Comparison of ENCODE assay signal across 8 cellular contexts in genomic region chr17:42535400-42536047, GRCh38. TPM values are rescaled to one million over a fixed set of nuclear protein-coding genes. Genes with fewer than 3 reads are reported as not detected.
DNase-seq lines count a peak whose midpoint lies in the region; ATAC-seq and TF ChIP-seq lines count a peak whose summit lies in the region.

No MANE protein-coding gene starts in this region.

- 27 to 31% methylated on average over 21 of the region's 21 CpGs for WGBS in GM23248 (ENCODE audit: low coverage in 1 of 2, low lambda C conversion rate in 2 of 2, missing lambda C conversion rate in 2 of 2), 2 experiments
- WGBS in right cardiac atrium = 23% methylated on average over 21 of the region's 21 CpGs
- 30 to 37% (median 34%) methylated on average over 21 of the region's 21 CpGs for WGBS in spleen, 5 donors

- H3K4me3 ChIP-seq in AG09309 (ENCODE audit: control insufficient read depth, low read depth, low read length) (peak overlapping the region; percentile 63), GM23248 (peak overlapping the region; percentile 85), right cardiac atrium (ENCODE audit: low read length) (peak overlapping the region; percentile 88), spleen (peak overlapping the region; percentile 33 to 95 (median 72))

- peak overlapping the region; percentile 73 for H3K4me3 Mint-ChIP-seq in WTC11

- peaks cover 5% of the 10 kb centered on the region; the same call in 1 of the 2 replicates for H3K36me3 ChIP-seq in GM23248 (ENCODE audit: low read depth)
- H3K36me3 ChIP-seq in spleen = peaks cover 0 to 32% (median 14%) of the 10 kb centered on the region in 6 donors

- in situ Hi-C loops in GM23248 (cut with MboI) (no loop called here), GM13976 (cut with MboI; ENCODE audit: low sequenced_read_pairs, unreplicated experiment) (no loop called here)

- H3K27me3 ChIP-seq in GM23248 (replicated peaks; ENCODE audit: insufficient read depth) (no peaks in the 10 kb centered on the region), right cardiac atrium (ENCODE audit: control insufficient read depth, insufficient read depth) (no peaks in the 10 kb centered on the region), spleen (replicated peaks in 1 of 7) (no peaks in the 10 kb centered on the region)

- H3K9me3 ChIP-seq in GM23248 (ENCODE audit: low read depth) = no peaks in the 10 kb centered on the region
- no peaks in the 10 kb centered on the region for H3K9me3 ChIP-seq in right cardiac atrium (ENCODE audit: control insufficient read depth, low read length)
- H3K9me3 ChIP-seq in spleen = no peaks in the 10 kb centered on the region

- TF ChIP-seq POLR2A in spleen (IDR thresholded peaks at IDR 0.05) = no peak

- peaks cover 12% of the 10 kb centered on the region; the same call in 1 of the 2 replicates for H3K79me2 ChIP-seq in GM23248 (ENCODE audit: insufficient read depth)

- no peaks in the 10 kb centered on the region for H4K20me1 ChIP-seq in GM23248 (ENCODE audit: insufficient read depth)

- ATAC-seq in WTC11 (peak; percentile 2; the same call in 1 of the 2 replicates), right cardiac atrium (no peak)

- intact Hi-C loops in right cardiac atrium (cut with DNase I) (no loop called here), spleen (cut with DNase I; ENCODE audit: low total_unique reads) (no loop called here)

- H3K4me2 ChIP-seq in GM23248 (ENCODE audit: unreplicated experiment) = peak overlapping the region; percentile 88

- H3K9me2 ChIP-seq in GM23248 (ENCODE audit: insufficient read depth) = no peaks in the 10 kb centered on the region

- CTCF ChIA-PET in WTC11 (lab: Charles Lee) = interaction anchor here (0.7 to 7.1 kb wide), 10 partner anchors 8 to 355 kb away, joined by 3 to 65 read pairs (median 4); partner anchors contain the start of genes CAVIN1, KCNH4, PSMC3IP and STAT3

- H3F3A ChIP-seq in GM23248 (ENCODE audit: insufficient read depth) = peaks cover 10% of the 10 kb centered on the region; the same call in 1 of the 2 replicates

- POLR2A ChIA-PET in WTC11 (lab: Charles Lee) = interaction anchor here (1.1 to 2.3 kb wide), 2 partner anchors 13 to 16 kb away, joined by 3 to 15 read pairs; no protein-coding TSS in a partner anchor

- peaks cover 25% of the 10 kb centered on the region for H3K27me3 Mint-ChIP-seq in WTC11 (ENCODE audit: low read depth)

- peak overlapping the region; percentile 85 for H3K27ac Mint-ChIP-seq in WTC11

- peaks cover 31% of the 10 kb centered on the region for H3K4me1 Mint-ChIP-seq in WTC11

- H3K9ac ChIP-seq in GM23248 = peak overlapping the region; percentile 82

- H3K9me3 Mint-ChIP-seq in WTC11 = no peaks in the 10 kb centered on the region

- TF ChIP-seq CTCF in AG09309 (IDR thresholded peaks at IDR 0.05; ENCODE audit: control insufficient read depth, insufficient read depth, low read depth, low read length, missing control alignments) (no peak), WTC11 (IDR thresholded peaks at IDR 0.05) (no peak), spleen (IDR thresholded peaks at IDR 0.05 in 8 of 11, conservative IDR thresholded peaks at IDR 0.05 in 3 of 11) (no peak), GM13976 (IDR thresholded peaks at IDR 0.05; ENCODE audit: borderline replicate concordance, control extremely low read depth, extremely low read depth, insufficient read depth, missing control alignments) (no peak)

- peak overlapping the region; percentile 71 for H3K27ac ChIP-seq in GM23248
- peak overlapping the region; percentile 92 for H3K27ac ChIP-seq in right cardiac atrium (ENCODE audit: low read length)
- H3K27ac ChIP-seq in spleen = peak overlapping the region; percentile 69 to 98 (median 90)

- H3K4me1 ChIP-seq in GM23248 (ENCODE audit: insufficient read depth) = peaks cover 9% of the 10 kb centered on the region
- peaks cover 7% of the 10 kb centered on the region for H3K4me1 ChIP-seq in right cardiac atrium (ENCODE audit: control insufficient read depth, insufficient read depth, low read length)
- peaks cover 19 to 67% (median 51%) of the 10 kb centered on the region in 6 donors for H3K4me1 ChIP-seq in spleen

- H3K36me3 Mint-ChIP-seq in WTC11 = peaks cover 3% of the 10 kb centered on the region; the same call in 1 of the 2 replicates

- H2AFZ ChIP-seq in GM23248 = peak overlapping the region; percentile 85

- DNase-seq in AG09309 (ENCODE audit: low read depth) (no peak), GM23248 (no peak), WTC11 (ENCODE audit: low spot score) (no peak), right cardiac atrium (peak; percentile 12 to 66 (median 63)), spleen (no peak), GM13976 (ENCODE audit: low spot score) (no peak), DMS153 (lab: John Stamatoyannopoulos, UW) (no peak)
- no peak for DNase-seq in activated CD8-positive, alpha-beta memory T cell treated with anti-CD3 and anti-CD28 coated beads for 24 hours

TF ChIP-seq in WTC11, 78 proteins besides CTCF, POLR2A, EP300 and RAD21:
- no peak for TF ChIP-seq ZNF671 (CRISPR knock-in tag; IDR thresholded peaks at IDR 0.05)
- no peak for TF ChIP-seq EMX1 (CRISPR knock-in tag; IDR thresholded peaks at IDR 0.05)
- TF ChIP-seq JAZF1 (CRISPR knock-in tag; IDR thresholded peaks at IDR 0.05) = no peak
- no peak for TF ChIP-seq ZNF317 (CRISPR knock-in tag; IDR thresholded peaks at IDR 0.05; ENCODE audit: borderline replicate concordance, low read depth)
TF ChIP-seq in WTC11: peak in this region for 0.

RNA-seq across cellular contexts. Expression of gene NAGLU, which starts 0.5 kb away (rescaled TPM):
- total RNA-seq in GM23248 (2014; rRNA removed; shearing (Covaris generic)) = 68.1 and 83.1 TPM in 2 replicates
- polyA plus RNA-seq in GM23248 (2016; fragmentation: Nextera tagmentation; extraction: Ambion mirVana) (36.8 and 39.4 TPM in 2 replicates), right cardiac atrium (13.7 TPM), spleen (10 to 100 TPM; 27.3 to 55.2 (median 49.8) TPM)
- total RNA-seq in WTC11 (2021) (28.9 to 39.3 TPM (median 30.4 TPM) in 3 replicates), right cardiac atrium (10 to 100 TPM; 11.3 to 18.8 (median 15.0) TPM), spleen (10 to 100 TPM; 32.5 to 61.0 (median 48.9) TPM)

RNA-seq across cellular contexts. Expression of gene HSD17B1, which starts 17.2 kb away (rescaled TPM):
- total RNA-seq in GM23248 (2014; rRNA removed; shearing (Covaris generic)) = 0.76 and 2.3 TPM in 2 replicates
- polyA plus RNA-seq in GM23248 (2016; fragmentation: Nextera tagmentation; extraction: Ambion mirVana) (2.6 and 3.0 TPM in 2 replicates), right cardiac atrium (2.5 TPM), spleen (1 to 10 TPM; 2.9 to 5.5 (median 3.5) TPM)
- total RNA-seq in WTC11 (2021) (1.5 to 1.6 TPM (median 1.5 TPM) in 3 replicates), right cardiac atrium (1 to 10 TPM; 1.2 to 1.6 (median 1.4) TPM), spleen (1 to 10 TPM in 2 of 7 donors, under 1 TPM in 5; 0.54 to 1.6 (median 0.79) TPM)

RNA-seq across cellular contexts. Expression of gene COASY, which starts 26.4 kb away (rescaled TPM):
- total RNA-seq in GM23248 (2014; rRNA removed; shearing (Covaris generic)) = 19.2 and 22.7 TPM in 2 replicates
- polyA plus RNA-seq in GM23248 (2016; fragmentation: Nextera tagmentation; extraction: Ambion mirVana) (50.1 and 56.9 TPM in 2 replicates), right cardiac atrium (30.2 TPM), spleen (100 to 1,000 TPM in 1 of 3 donors, 10 to 100 TPM in 2; 50.0 to 104 (median 80.6) TPM)
- total RNA-seq in WTC11 (2021) (106 to 131 TPM (median 113 TPM) in 3 replicates), right cardiac atrium (10 to 100 TPM; 32.4 to 45.5 (median 40.0) TPM), spleen (10 to 100 TPM; 32.5 to 68.6 (median 66.5) TPM)

RNA-seq across cellular contexts. Expression of gene MLX, which starts 31.4 kb away (rescaled TPM):
- total RNA-seq in GM23248 (2014; rRNA removed; shearing (Covaris generic)) = 29.3 and 30.8 TPM in 2 replicates
- polyA plus RNA-seq in GM23248 (2016; fragmentation: Nextera tagmentation; extraction: Ambion mirVana) (37.0 and 39.3 TPM in 2 replicates), right cardiac atrium (65.0 TPM), spleen (10 to 100 TPM; 33.0 to 39.1 (median 33.2) TPM)
- total RNA-seq in WTC11 (2021) (26.9 to 34.9 TPM (median 30.1 TPM) in 3 replicates), right cardiac atrium (10 to 100 TPM; 46.9 to 63.8 (median 54.2) TPM), spleen (10 to 100 TPM; 43.0 to 64.4 (median 55.8) TPM)

RNA-seq across cellular contexts. Expression of gene PSMC3IP, which starts 42.0 kb away (rescaled TPM):
- total RNA-seq in GM23248 (2014; rRNA removed; shearing (Covaris generic)) = 8.2 and 8.9 TPM in 2 replicates
- polyA plus RNA-seq in GM23248 (2016; fragmentation: Nextera tagmentation; extraction: Ambion mirVana) = 11.1 and 12.0 TPM in 2 replicates
- total RNA-seq in WTC11 (2021) = 20.1 to 23.3 TPM (median 21.6 TPM) in 3 replicates
- total RNA-seq in right cardiac atrium = 1 to 10 TPM; 1.4 to 3.3 (median 2.5) TPM
- polyA plus RNA-seq in right cardiac atrium = 2.2 TPM
- total RNA-seq in spleen = 1 to 10 TPM; 1.9 to 5.6 (median 3.4) TPM
- 1 to 10 TPM; 3.6 to 4.3 (median 4.0) TPM for polyA plus RNA-seq in spleen

Comparison
In these comparisons a context has a peak if more than half of its experiments do, and no peak if none do; other contexts are left out.
1. DNase-seq: peak in right cardiac atrium (3 of 3); none in AG09309 (single experiment), GM23248 (single experiment), WTC11 (single experiment), spleen (single experiment), GM13976 (single experiment), activated CD8-positive, alpha-beta memory T cell treated with anti-CD3 and anti-CD28 coated beads for 24 hours (single experiment) and DMS153 (single experiment).
2. Peak in every context shown above with its lines, with median percentiles within 50 percentile points of each other: H3K4me3 ChIP-seq and H3K27ac ChIP-seq.